In genomic region chr7:74489997-74490396, GRCh38 we compare ENCODE assay signal across 31 cellular contexts.
"Had no signal": no experiment of that assay in that cellular context is flagged by ENCODE, and none has a peak within 500 bp of the region (broad histone marks: within the 10 kb centered on the region; RNA-seq: fewer than 3 reads in every experiment).

No MANE protein-coding gene starts in this region.

- H3K27ac Mint-ChIP-seq: activated naive CD4-positive, alpha-beta T cell treated with anti-CD3 and anti-CD28 coated beads for 36 hours; activated naive CD8-positive, alpha-beta T cell treated with anti-CD3 and anti-CD28 coated beads for 36 hours; stimulated activated naive B cell treated with anti-CD40 and anti-IgM and Interleukin-4, amounts not matched to agents 10 μg/mL and 1 μg/mL and 100 μg/mL, for 72 hours; T-cell had no signal

- H3K27me3 Mint-ChIP-seq: activated naive CD8-positive, alpha-beta T cell treated with anti-CD3 and anti-CD28 coated beads for 36 hours had no signal

- H3K4me3 Mint-ChIP-seq: activated naive CD4-positive, alpha-beta T cell treated with anti-CD3 and anti-CD28 coated beads for 36 hours; activated naive CD8-positive, alpha-beta T cell treated with anti-CD3 and anti-CD28 coated beads for 36 hours; nephron progenitor cell; stimulated activated naive B cell treated with anti-CD40 and anti-IgM and Interleukin-4, amounts not matched to agents 10 μg/mL and 1 μg/mL and 100 μg/mL, for 72 hours; T-cell had no signal

- H3K36me3 Mint-ChIP-seq: activated naive CD8-positive, alpha-beta T cell treated with anti-CD3 and anti-CD28 coated beads for 36 hours; T-cell had no signal

- H3K36me3 ChIP-seq: adrenal gland, ovary, prostate gland, stomach, suprapubic skin had no signal

- H3K27me3 ChIP-seq: adrenal gland, body of pancreas, heart right ventricle, ovary, stomach, suprapubic skin had no signal

- H3K4me3 ChIP-seq: adrenal gland, body of pancreas, heart right ventricle, left ventricle myocardium inferior, lung, mucosa of descending colon, ovary, prostate gland, stomach, suprapubic skin had no signal

- DNase-seq: activated CD4-positive, alpha-beta T cell treated with anti-CD3 and anti-CD28 coated beads for 48 hours; activated CD4-positive, alpha-beta T cell treated with anti-CD3 and anti-CD28 coated beads, Interleukin-2, amount 50 U/mL, for 48 hours; activated CD4-positive, CD25-positive, alpha-beta regulatory T cell; activated CD8-positive, alpha-beta memory T cell treated with anti-CD3 and anti-CD28 coated beads for 24 hours; activated effector memory CD4-positive, alpha-beta T cell treated with Interleukin-2 at 50 U/mL for 16 hours; activated naive CD4-positive, alpha-beta T cell treated with anti-CD3 and anti-CD28 coated beads for 36 hours; activated naive CD8-positive, alpha-beta T cell treated with anti-CD3 and anti-CD28 coated beads for 36 hours; aorta; body of pancreas; cortex of kidney; foreskin fibroblast; heart right ventricle; islet precursor cell; left ventricle myocardium inferior; mesendoderm; mucosa of descending colon; nephron progenitor cell; retina; stimulated activated CD4-positive, alpha-beta T cell treated with anti-CD3 and anti-CD28 coated beads, Interleukin-15, amount 100 ng/mL, for 24 hours; stimulated activated CD4-positive, alpha-beta T cell treated with anti-CD3 and anti-CD28 coated beads, Interleukin-2, amount 100 ng/mL, for 24 hours; stimulated activated naive B cell treated with anti-CD40 and anti-IgM and Interleukin-4, amounts not matched to agents 10 μg/mL and 1 μg/mL and 100 μg/mL, for 72 hours; stomach; T-cell; trophoblast cell had no signal

- H3K4me1 ChIP-seq: body of pancreas, prostate gland had no signal

- H3K9me3 ChIP-seq: adrenal gland, body of pancreas, mucosa of descending colon, ovary, prostate gland, stomach, suprapubic skin had no signal

- H3K4me1 Mint-ChIP-seq: activated naive CD8-positive, alpha-beta T cell treated with anti-CD3 and anti-CD28 coated beads for 36 hours; stimulated activated naive B cell treated with anti-CD40 and anti-IgM and Interleukin-4, amounts not matched to agents 10 μg/mL and 1 μg/mL and 100 μg/mL, for 72 hours; T-cell had no signal

- H3K27ac ChIP-seq: body of pancreas, heart right ventricle, left ventricle myocardium inferior, ovary, prostate gland, suprapubic skin had no signal

- FAIRE-seq: urothelium cell line had no signal

- ATAC-seq: body of pancreas; esophagus mucosa; mucosa of descending colon; stimulated activated naive B cell treated with anti-CD40 and anti-IgM and Interleukin-4, amounts not matched to agents 10 μg/mL and 1 μg/mL and 100 μg/mL, for 72 hours; T-cell had no signal
